ENCODE assay signal across 8 cellular contexts in genomic region chr19:52943134-52943883, GRCh38. TPM values are rescaled to one million over a fixed set of nuclear protein-coding genes. Genes with fewer than 3 reads are reported as not detected.
DNase-seq lines count a peak whose midpoint lies in the region; ATAC-seq and TF ChIP-seq lines count a peak whose summit lies in the region.

No MANE protein-coding gene starts in this region.

- TF ChIP-seq CTCF in GM12864 (IDR thresholded peaks at IDR 0.05; ENCODE audit: low read depth, low read length, missing control alignments) (no peak), esophagus squamous epithelium (IDR thresholded peaks at IDR 0.05) (no peak)

- H3K4me3 ChIP-seq in GM12864 (ENCODE audit: low read depth, low read length), result peak overlapping the region; percentile 51
- H3K4me3 ChIP-seq in SJCRH30, result peak overlapping the region; percentile 93
- H3K4me3 ChIP-seq in esophagus squamous epithelium, result peak overlapping the region; percentile 71 to 76 (median 76)
- peak overlapping the region; percentile 72 for H3K4me3 ChIP-seq in rectal smooth muscle tissue (ENCODE audit: low read length)

- intact Hi-C loops in esophagus squamous epithelium (cut with DNase I), result no loop called here

- no peak for ATAC-seq in GM18907 (IDR thresholded peaks at IDR 0.05; ENCODE audit: unreplicated experiment)

- WGBS in esophagus squamous epithelium, 2 donors, result 55 to 71% methylated on average over 22 to 25 of the region's 29 CpGs

- no peak for TF ChIP-seq POLR2A in esophagus squamous epithelium (IDR thresholded peaks at IDR 0.05)

- H3K9ac ChIP-seq in rectal smooth muscle tissue (ENCODE audit: low read length), result peak overlapping the region; percentile 53

- no peak for DNase-seq in GM12864 (ENCODE audit: low read depth)
- DNase-seq in SJCRH30, result no peak
- no peak for DNase-seq in esophagus squamous epithelium (lab: John Stamatoyannopoulos, UW)
- no peak for DNase-seq in HuH-7 (ENCODE audit: low spot score)
- no peak for DNase-seq in effector CD8-positive, alpha-beta T cell (lab: John Stamatoyannopoulos, UW)
- no peak for DNase-seq in NCI-H345 treated with DMSO at 0.1 percent for 48 hours (lab: John Stamatoyannopoulos, UW; ENCODE audit: unreplicated experiment)

- H3K4me1 ChIP-seq in SJCRH30 (0 out of 2 replicates have a peak, but pooled peaks cover 4% of the 10 kb centered on the region), esophagus squamous epithelium (peaks cover 4 to 66% (median 10%) of the 10 kb centered on the region in 3 donors), rectal smooth muscle tissue (ENCODE audit: control insufficient read depth, insufficient read depth, low read length) (no peaks in the 10 kb centered on the region)

- H3K36me3 ChIP-seq in SJCRH30 (peaks cover 1% of the 10 kb centered on the region; the same call in 1 of the 2 replicates), esophagus squamous epithelium (no peaks in the 10 kb centered on the region), rectal smooth muscle tissue (ENCODE audit: control insufficient read depth, insufficient read depth, low read length) (no peaks in the 10 kb centered on the region)

- H3K27me3 ChIP-seq in SJCRH30 (no peaks in the 10 kb centered on the region), esophagus squamous epithelium (no peaks in the 10 kb centered on the region), rectal smooth muscle tissue (ENCODE audit: control insufficient read depth, insufficient read depth, low read length) (no peaks in the 10 kb centered on the region)

- H3K27ac ChIP-seq in SJCRH30 (peak overlapping the region; percentile 78), esophagus squamous epithelium (peak overlapping the region; percentile 85 to 90 (median 87)), rectal smooth muscle tissue (ENCODE audit: low read depth, low read length) (no peak overlapping the region)

- H3K9me3 ChIP-seq in SJCRH30 (replicated peaks) (no peaks in the 10 kb centered on the region; the same call in 1 of the 2 replicates), esophagus squamous epithelium (peaks cover 4 to 32% (median 24%) of the 10 kb centered on the region in 3 donors)

RNA-seq across cellular contexts. Expression of gene ZNF816, which starts 19.4 kb away (rescaled TPM):
- 10.4 and 12.3 TPM in 2 replicates for total RNA-seq in SJCRH30 (2014; rRNA removed; shearing (Covaris generic))
- 1 to 10 TPM in 3 of 4 donors, under 1 TPM in 1; 0.91 to 7.8 (median 6.2) TPM for total RNA-seq in esophagus squamous epithelium

RNA-seq across cellular contexts. Expression of gene ZNF888, which starts 20.1 kb away (rescaled TPM):
- total RNA-seq in SJCRH30 (2014; rRNA removed; shearing (Covaris generic)), result 6.8 TPM in 2 replicates
- total RNA-seq in esophagus squamous epithelium, result 1 to 10 TPM; 1.8 to 6.3 (median 4.1) TPM

RNA-seq across cellular contexts. Expression of gene ZNF320, which starts 45.9 kb away (rescaled TPM):
- total RNA-seq in SJCRH30 (2014; rRNA removed; shearing (Covaris generic)), result 11.4 and 15.3 TPM in 2 replicates
- 10 to 100 TPM in 1 of 4 donors, 1 to 10 TPM in 3; 2.3 to 10.5 (median 5.5) TPM for total RNA-seq in esophagus squamous epithelium
